ENCODE assay signal across 9 cellular contexts in genomic region chr15:77599899-77600298, GRCh38. TPM values are rescaled to one million over a fixed set of nuclear protein-coding genes. Genes with fewer than 3 reads are reported as not detected.
A peak's percentile ranks its signal among the peaks of the same experiment; 100 is the strongest.
DNase-seq lines count a peak whose midpoint lies in the region; TF ChIP-seq lines count a peak whose summit lies in the region.
"Had no signal": no experiment of that assay in that cellular context is flagged by ENCODE, and none has a peak within 500 bp of the region (broad histone marks: within the 10 kb centered on the region; RNA-seq: fewer than 3 reads in every experiment).

No MANE protein-coding gene starts in this region.

- TF ChIP-seq CTCF in epithelial cell of esophagus (IDR thresholded peaks at IDR 0.05; ENCODE audit: insufficient read depth, low read depth, low read length, missing control alignments) (no peak), sigmoid colon (IDR thresholded peaks at IDR 0.05) (no peak), GM10248 (IDR thresholded peaks at IDR 0.05; ENCODE audit: control extremely low read depth, extremely low read depth, low read depth, missing control alignments) (no peak), HFFc6 (IDR thresholded peaks at IDR 0.05) (no peak)

- no peaks in the 10 kb centered on the region for H3K27me3 ChIP-seq in sigmoid colon

- TF ChIP-seq EP300 in sigmoid colon (IDR thresholded peaks at IDR 0.05): no peak

- CTCF ChIA-PET in GM10248 (lab: Yijun Ruan, JAX): interaction anchor here (0.6 to 2.4 kb wide), 3 partner anchors 9 to 57 kb away, joined by 3 to 7 read pairs (median 4); partner anchors contain the start of gene LINGO1

- H3K36me3 Mint-ChIP-seq in HFFc6 (ENCODE audit: low read depth): no peaks in the 10 kb centered on the region

- 77 to 84% methylated on average over 5 of the region's 5 CpGs for WGBS in sigmoid colon, 2 donors

- peaks cover 12% of the 10 kb centered on the region for H3K27me3 Mint-ChIP-seq in HFFc6 (ENCODE audit: insufficient read depth)

- intact Hi-C loops in sigmoid colon (cut with DNase I): no loop called here

- no peaks in the 10 kb centered on the region for H3K36me3 ChIP-seq in sigmoid colon

- H3K4me3 ChIP-seq in epithelial cell of esophagus (ENCODE audit: low read length) (no peak overlapping the region), sigmoid colon (peak overlapping the region in 1 of 4 donors; percentile 18)

- peaks cover 0 to 3% (median 0%) of the 10 kb centered on the region in 4 donors for H3K4me1 ChIP-seq in sigmoid colon

- H3K9me3 Mint-ChIP-seq in HFFc6: no peaks in the 10 kb centered on the region

- H3K27ac ChIP-seq in sigmoid colon: peak overlapping the region in 2 of 4 donors; percentile 47 to 55

- no peak overlapping the region for H3K4me3 Mint-ChIP-seq in HFFc6

- H3K4me1 Mint-ChIP-seq in HFFc6 (ENCODE audit: low read depth): peaks cover 35% of the 10 kb centered on the region

- no peaks in the 10 kb centered on the region for H3K9me3 ChIP-seq in sigmoid colon

- DNase-seq in NCI-H748 (lab: John Stamatoyannopoulos, UW; ENCODE audit: unreplicated experiment) (peak; percentile 4), NCI-H748 treated with DMSO at 0.1 percent for 48 hours (lab: John Stamatoyannopoulos, UW) (no peak), NCI-H526 treated with DMSO at 0.1 percent for 48 hours (lab: John Stamatoyannopoulos, UW) (peak; percentile 89), epithelial cell of esophagus (ENCODE audit: low read depth) (peak; percentile 11), sigmoid colon (peak; percentile 85), T-helper 1 cell (no peak), GM10248 (ENCODE audit: extremely low spot score) (no peak), HFFc6 (no peak)

- POLR2A ChIA-PET in GM10248 (lab: Yijun Ruan, JAX): no interaction called here

- TF ChIP-seq POLR2A in sigmoid colon (IDR thresholded peaks at IDR 0.05): no peak

- no peak overlapping the region for H3K27ac Mint-ChIP-seq in HFFc6

RNA-seq across cellular contexts. Expression of gene LINGO1, which starts 32.8 kb away (rescaled TPM):
- 1 to 10 TPM in 1 of 4 donors, under 1 TPM in 3; 0.16 to 3.9 (median 0.70) TPM for total RNA-seq in sigmoid colon
- 1 to 10 TPM in 1 of 3 donors, under 1 TPM in 2; under 0.01 to 1.7 (median 0.23) TPM for polyA plus RNA-seq in sigmoid colon
- total RNA-seq in HFFc6 (2021; fragmentation: NEBNext Ultra II Directional; extraction: Animal tissue kit (Norgen Biotek cat#: 25700)): under 1 TPM in 2 of 6 experiments, not detected in 4; 0.09 to 0.11 TPM
- total RNA-seq: activated CD8-positive, alpha-beta memory T cell treated with anti-CD3 and anti-CD28 coated beads for 36 hours had no signal

Comparison
In these comparisons a context has a peak if more than half of its experiments do, and no peak if none do; other contexts are left out.
1. DNase-seq: peak in NCI-H748 (single experiment), NCI-H526 treated with DMSO at 0.1 percent for 48 hours (single experiment), epithelial cell of esophagus (single experiment) and sigmoid colon (single experiment); none in NCI-H748 treated with DMSO at 0.1 percent for 48 hours (single experiment), T-helper 1 cell (0 of 5), GM10248 (single experiment) and HFFc6 (single experiment).